ENCODE assay signal across 1 cellular context in the genomic region with DNA sequence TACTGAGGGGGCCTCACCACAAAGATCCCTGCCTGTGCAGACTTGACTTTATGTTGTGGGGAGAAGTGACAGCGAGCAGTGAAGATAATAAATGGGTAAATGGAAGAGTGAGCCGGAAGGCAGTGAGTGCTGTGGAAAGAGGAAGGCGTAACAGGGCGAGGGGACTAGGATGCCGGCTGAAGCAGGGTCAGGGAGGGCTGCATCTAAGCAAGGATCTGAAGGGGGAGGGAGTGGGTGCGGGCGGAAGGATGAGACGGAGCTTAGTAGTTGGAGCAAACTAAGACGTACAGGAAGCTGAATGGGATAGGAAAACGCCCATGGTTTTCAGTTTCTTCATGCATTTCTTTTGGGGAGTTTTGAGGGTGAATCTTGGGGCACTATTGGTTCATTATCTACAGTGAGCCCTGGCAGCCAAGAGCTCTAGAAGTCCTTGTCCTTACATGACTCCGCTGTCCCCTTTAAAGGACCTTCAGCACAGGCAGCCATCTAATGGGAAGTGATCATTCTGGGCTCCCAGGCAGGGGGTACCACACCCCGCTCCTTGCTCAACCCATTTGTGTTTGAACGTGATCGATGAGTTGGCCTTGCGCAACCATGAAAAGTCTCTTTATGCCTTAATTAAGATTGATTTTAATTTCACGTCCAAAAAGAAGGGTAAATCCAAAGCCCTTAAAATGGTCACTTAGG.
TF ChIP-seq lines count a peak whose summit lies in the region.

No MANE protein-coding gene starts in this region.

TF ChIP-seq in H1, 55 proteins besides CTCF, POLR2A, EP300 and RAD21 (continued from another document):
- TF ChIP-seq, protein P1, sequence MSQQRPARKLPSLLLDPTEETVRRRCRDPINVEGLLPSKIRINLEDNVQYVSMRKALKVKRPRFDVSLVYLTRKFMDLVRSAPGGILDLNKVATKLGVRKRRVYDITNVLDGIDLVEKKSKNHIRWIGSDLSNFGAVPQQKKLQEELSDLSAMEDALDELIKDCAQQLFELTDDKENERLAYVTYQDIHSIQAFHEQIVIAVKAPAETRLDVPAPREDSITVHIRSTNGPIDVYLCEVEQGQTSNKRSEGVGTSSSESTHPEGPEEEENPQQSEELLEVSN (IDR thresholded peaks at IDR 0.05): no peak
- peak; percentile 48; the same call in 1 of the 2 replicates for TF ChIP-seq CEBPB (IDR thresholded peaks at IDR 0.05; ENCODE audit: low read depth, low read length)
- no peak for TF ChIP-seq CHD2 (IDR thresholded peaks at IDR 0.05; ENCODE audit: low read length)
- TF ChIP-seq ATF3 (IDR thresholded peaks at IDR 0.05; ENCODE audit: insufficient read depth, low read depth, low read length): no peak
